Comparison of ENCODE assay signal across 8 cellular contexts in the genomic region with DNA sequence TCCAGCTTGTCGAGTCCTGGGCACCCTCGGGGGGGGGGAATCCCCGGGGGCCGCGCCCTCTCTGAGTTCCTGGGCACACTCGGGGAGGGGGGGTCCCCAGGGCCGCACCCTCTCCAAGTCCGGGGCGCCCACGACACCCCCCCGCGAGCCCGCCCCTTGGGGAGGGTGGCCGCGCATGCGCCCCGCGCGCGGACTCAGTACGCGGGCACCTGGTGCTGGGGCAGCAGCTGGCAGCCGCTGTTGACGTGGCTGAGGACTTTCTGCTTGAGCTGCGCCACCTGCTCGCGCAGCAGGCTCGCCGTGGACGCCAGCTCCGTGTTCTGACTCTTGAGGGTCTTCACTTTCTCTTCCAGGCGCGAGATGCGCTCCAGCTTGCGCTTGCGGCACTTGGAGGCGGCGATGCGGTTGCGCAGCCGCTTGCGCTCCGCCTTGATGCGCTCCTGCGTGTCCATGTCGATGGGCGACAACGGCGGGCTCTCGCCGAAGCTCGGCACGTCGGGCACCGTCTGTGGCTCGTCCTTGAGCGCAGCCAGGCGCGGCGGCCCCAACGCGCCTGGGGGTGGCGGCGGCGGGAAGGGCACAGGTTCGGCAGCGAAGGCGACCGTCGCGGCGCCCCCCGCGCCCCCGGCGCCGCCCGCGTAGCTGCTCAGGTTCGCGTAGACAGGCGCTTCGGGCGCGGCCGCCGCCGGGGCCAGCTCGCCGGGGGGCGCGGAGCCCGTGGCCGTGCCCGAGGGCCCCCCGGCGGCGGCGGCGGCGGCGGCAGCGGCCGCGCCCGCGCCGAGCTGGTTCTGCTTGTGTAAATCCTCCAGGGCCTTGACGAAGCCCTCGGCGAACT. TPM values are rescaled to one million over a fixed set of nuclear protein-coding genes. Genes with fewer than 3 reads are reported as not detected.
DNase-seq lines count a peak whose midpoint lies in the region; ATAC-seq, FAIRE-seq and TF ChIP-seq lines count a peak whose summit lies in the region.

No MANE protein-coding gene starts in this region.

- H3F3A ChIP-seq in PC-3 (ENCODE audit: low read length, unreplicated experiment), result no peaks in the 10 kb centered on the region

- peaks cover 29% of the 10 kb centered on the region for H3K79me2 ChIP-seq in PC-3 (ENCODE audit: low read length)

- peak overlapping the region; percentile 87 to 99 (median 96) for H3K4me3 Mint-ChIP-seq in naive B cell
- H3K4me3 Mint-ChIP-seq in stimulated activated naive CD8-positive, alpha-beta T cell treated with anti-CD3 and anti-CD28 coated beads, Interleukin-15, amount 100 ng/mL, for 72 hours, result peak overlapping the region; percentile 93 to 95

- DNase-seq in A172 (ENCODE audit: low spot score) (peak; percentile 74), HTR-8/SVneo (ENCODE audit: insufficient read length, low spot score) (peak; percentile 75), PC-3 (peak; percentile 72), fibroblast of gingiva (ENCODE audit: low read depth) (peak; percentile 80), naive B cell (peak; percentile 87)
- peak; percentile 65 to 73 for DNase-seq in activated T-helper 1 cell treated with anti-CD3 and anti-CD28 coated beads, Interleukin-2, amount 50 U/mL, for 16 hours (ENCODE audit: low read depth in 1 of 2, low spot score in 1 of 2)
- DNase-seq in stimulated activated naive CD8-positive, alpha-beta T cell treated with anti-CD3 and anti-CD28 coated beads, Interleukin-15, amount 100 ng/mL, for 72 hours, result peak; percentile 85 to 88

- H3K4me3 ChIP-seq in PC-3 (ENCODE audit: low read length), result peak overlapping the region; percentile 89

- H3K9me2 ChIP-seq in PC-3 (replicated peaks; ENCODE audit: low read length), result no peaks in the 10 kb centered on the region

- TF ChIP-seq POLR2A in GM18505 (IDR thresholded peaks at IDR 0.05; ENCODE audit: borderline replicate concordance, extremely low read depth, insufficient read depth, insufficient read length), result peak; percentile 76

- ATAC-seq in GM18505 (IDR thresholded peaks at IDR 0.05; ENCODE audit: unreplicated experiment), result peak; percentile 3
- peak; percentile 11 for ATAC-seq in PC-3
- ATAC-seq in naive B cell (ENCODE audit: low read depth in 2 of 2), result peak; percentile 5
- peak; percentile 35 for ATAC-seq in stimulated activated naive CD8-positive, alpha-beta T cell treated with anti-CD3 and anti-CD28 coated beads, Interleukin-15, amount 100 ng/mL, for 72 hours

- H3K4me2 ChIP-seq in PC-3 (ENCODE audit: low read length), result peak overlapping the region; percentile 95

- peaks cover 13% of the 10 kb centered on the region for H4K20me1 ChIP-seq in PC-3 (ENCODE audit: low read length)

- FAIRE-seq in HTR-8/SVneo (lab: Jason Lieb, UNC), result no peak

- peaks cover 21% of the 10 kb centered on the region for H3K4me1 ChIP-seq in PC-3 (ENCODE audit: insufficient read depth, low read length)

- no peaks in the 10 kb centered on the region for H3K9me3 ChIP-seq in PC-3 (ENCODE audit: low read length)

- CTCF ChIA-PET in PC-3 (lab: Charles Lee), result interaction anchor here (0.5 to 1.6 kb wide), 9 partner anchors 12 to 421 kb away, joined by 3 to 64 read pairs (median 4); partner anchors contain the start of gene LSM4

- H3K27ac Mint-ChIP-seq in naive B cell, result peak overlapping the region; percentile 98 to 100 (median 100)
- H3K27ac Mint-ChIP-seq in stimulated activated naive CD8-positive, alpha-beta T cell treated with anti-CD3 and anti-CD28 coated beads, Interleukin-15, amount 100 ng/mL, for 72 hours, result peak overlapping the region; percentile 98 to 99

- intact Hi-C loops in PC-3 (cut with micrococcal nuclease), result no loop called here

- no peak for TF ChIP-seq CTCF in PC-3 (conservative IDR thresholded peaks at IDR 0.05; ENCODE audit: low read depth, low read length)

- H3K27ac ChIP-seq in PC-3 (ENCODE audit: low read length), result peak overlapping the region; percentile 58

- BruUV-seq in PC-3 (replicated peaks; lab: Mats Ljungman, UMichigan), result no TSS peak

- peaks cover 50 to 64% (median 58%) of the 10 kb centered on the region in 3 donors for H3K4me1 Mint-ChIP-seq in naive B cell
- peaks cover 76% of the 10 kb centered on the region for H3K4me1 Mint-ChIP-seq in stimulated activated naive CD8-positive, alpha-beta T cell treated with anti-CD3 and anti-CD28 coated beads, Interleukin-15, amount 100 ng/mL, for 72 hours

- no peaks in the 10 kb centered on the region for H3K27me3 ChIP-seq in PC-3 (ENCODE audit: low read length)

- no peaks in the 10 kb centered on the region for H3K36me3 ChIP-seq in PC-3 (ENCODE audit: low read depth, low read length)

- peaks cover 0 to 2% (median 0%) of the 10 kb centered on the region in 7 donors for H3K9me3 Mint-ChIP-seq in naive B cell
- H3K9me3 Mint-ChIP-seq in stimulated activated naive CD8-positive, alpha-beta T cell treated with anti-CD3 and anti-CD28 coated beads, Interleukin-15, amount 100 ng/mL, for 72 hours, result no peaks in the 10 kb centered on the region

- H3K36me3 Mint-ChIP-seq in naive B cell, result peaks cover 9 to 18% of the 10 kb centered on the region in 2 donors

- H2AFZ ChIP-seq in PC-3 (ENCODE audit: low read length), result 0 out of 2 replicates have a peak overlapping the region, but pooled peaks have one; percentile 48

- H3K9ac ChIP-seq in PC-3 (ENCODE audit: low read length), result peak overlapping the region; percentile 79

- peaks cover 0 to 9% (median 7%) of the 10 kb centered on the region in 3 donors for H3K27me3 Mint-ChIP-seq in naive B cell
- H3K27me3 Mint-ChIP-seq in stimulated activated naive CD8-positive, alpha-beta T cell treated with anti-CD3 and anti-CD28 coated beads, Interleukin-15, amount 100 ng/mL, for 72 hours, result no peaks in the 10 kb centered on the region

- POLR2A ChIA-PET in PC-3 (lab: Charles Lee; ENCODE audit: unreplicated experiment), result interaction anchor here (0.5 to 3.8 kb wide), 7 partner anchors 13 to 998 kb away, joined by 4 to 47 read pairs (median 15); partner anchors contain the start of gene LSM4

RNA-seq across cellular contexts. Expression of gene JUND, which starts 1.0 kb away (rescaled TPM):
- 91.3 and 129 TPM in 2 replicates for total RNA-seq in A172 (2014; rRNA removed; shearing (Covaris generic))
- 151 and 157 TPM in 2 replicates for total RNA-seq in PC-3 (2014; rRNA removed)
- polyA plus RNA-seq in naive B cell (ENCODE audit: low read depth in 6 of 6), result 100 to 1,000 TPM in 4 of 6 donors, 10 to 100 TPM in 2; 46.5 to 325 (median 154) TPM

RNA-seq across cellular contexts. Expression of gene IQCN, which starts 6.2 kb away (rescaled TPM):
- 0.69 and 1.2 TPM in 2 replicates for total RNA-seq in A172 (2014; rRNA removed; shearing (Covaris generic))
- 0.33 and 0.69 TPM in 2 replicates for total RNA-seq in PC-3 (2014; rRNA removed)
- polyA plus RNA-seq in naive B cell (ENCODE audit: low read depth in 6 of 6), result 1 to 10 TPM in 3 of 6 donors, under 1 TPM in 2, not detected in 1; 0.69 to 1.9 (median 1.1) TPM

RNA-seq across cellular contexts. Expression of gene LSM4, which starts 42.4 kb away (rescaled TPM):
- 403 and 478 TPM in 2 replicates for total RNA-seq in A172 (2014; rRNA removed; shearing (Covaris generic))
- total RNA-seq in PC-3 (2014; rRNA removed), result 713 and 856 TPM in 2 replicates
- 100 to 1,000 TPM; 111 to 157 (median 123) TPM for polyA plus RNA-seq in naive B cell (ENCODE audit: low read depth in 6 of 6)

RNA-seq across cellular contexts. Expression of gene PDE4C, which starts 54.2 kb away (rescaled TPM):
- total RNA-seq in A172 (2014; rRNA removed; shearing (Covaris generic)), result 0.02 TPM in 1 of 2 replicates, not detected in the other
- 1.8 TPM in 1 of 2 replicates, not detected in the other for total RNA-seq in PC-3 (2014; rRNA removed)
- not detected for polyA plus RNA-seq in naive B cell (ENCODE audit: low read depth in 6 of 6)

RNA-seq across cellular contexts. Expression of gene PGPEP1, which starts 59.9 kb away (rescaled TPM):
- 14.6 and 19.1 TPM in 2 replicates for total RNA-seq in A172 (2014; rRNA removed; shearing (Covaris generic))
- total RNA-seq in PC-3 (2014; rRNA removed), result 9.6 and 11.4 TPM in 2 replicates
- polyA plus RNA-seq in naive B cell (ENCODE audit: low read depth in 6 of 6), result 10 to 100 TPM in 2 of 6 donors, 1 to 10 TPM in 4; 4.0 to 11.8 (median 8.0) TPM

Comparison
In these comparisons a context has a peak if more than half of its experiments do, and no peak if none do; other contexts are left out.
1. Peak in every context shown above with its lines: DNase-seq, ATAC-seq, H3K4me3 ChIP-seq and H3K27ac ChIP-seq.